Comparison of ENCODE assay signal across 14 cellular contexts in the genomic region with DNA sequence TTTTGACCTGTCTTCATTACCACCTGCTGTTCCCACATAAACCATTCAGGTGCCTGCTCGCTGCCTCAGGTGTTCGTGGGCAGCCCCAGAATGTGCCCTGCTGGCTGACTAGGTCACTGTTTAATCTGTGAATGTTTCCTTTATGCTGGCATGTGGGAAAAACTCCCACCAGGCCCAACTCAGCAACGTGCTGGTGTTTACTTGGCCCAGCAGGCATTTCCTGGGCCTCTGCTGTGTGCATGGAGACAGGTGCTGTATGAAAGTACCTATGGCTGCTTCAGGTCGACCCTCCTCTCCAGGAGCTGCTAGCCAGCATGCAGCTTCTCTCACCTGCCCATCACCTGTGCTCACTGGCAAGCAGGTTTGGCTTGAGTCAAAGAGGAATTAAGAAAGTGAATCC.
"Had no signal": no experiment of that assay in that cellular context is flagged by ENCODE, and none has a peak within 500 bp of the region (broad histone marks: within the 10 kb centered on the region; RNA-seq: fewer than 3 reads in every experiment).

No MANE protein-coding gene starts in this region.

- H3K4me1 Mint-ChIP-seq: activated T-helper 17 cell treated with anti-CD3 and anti-CD28 coated beads, Interleukin-2, amount 50 U/mL, for 72 hours had no signal

- H3K27ac ChIP-seq: adrenal gland, coronary artery, heart left ventricle had no signal

- H3K4me1 ChIP-seq: adrenal gland had no signal

- H3K4me3 ChIP-seq: adrenal gland, coronary artery, heart left ventricle had no signal

- H3K36me3 Mint-ChIP-seq: activated naive CD4-positive, alpha-beta T cell treated with anti-CD3 and anti-CD28 coated beads, Interleukin-2, amount 10 ng/mL, durations not matched to agents 7 days and 5 days had no signal

- ATAC-seq: activated T-helper 17 cell treated with anti-CD3 and anti-CD28 coated beads, Interleukin-2, amount 50 U/mL, for 72 hours; heart left ventricle; left ventricle myocardium superior had no signal

- DNase-seq: activated naive CD4-positive, alpha-beta T cell treated with anti-CD3 and anti-CD28 coated beads, Interleukin-2, amount 10 ng/mL, durations not matched to agents 7 days and 5 days; adrenal gland; effector CD8-positive, alpha-beta T cell; heart left ventricle; islet precursor cell; left ventricle myocardium superior; mesendoderm; nephron progenitor cell; stimulated activated CD4-positive, alpha-beta T cell treated with anti-CD3 and anti-CD28 coated beads, Interleukin-2, amount 100 ng/mL, for 48 hours; stimulated activated naive CD4-positive, alpha-beta T cell treated with Interleukin-2 at 50 U/mL for 16 hours; T-helper 2 cell; trophoblast cell had no signal

- H3K9me3 Mint-ChIP-seq: activated naive CD4-positive, alpha-beta T cell treated with anti-CD3 and anti-CD28 coated beads, Interleukin-2, amount 10 ng/mL, durations not matched to agents 7 days and 5 days had no signal

- H3K27ac Mint-ChIP-seq: activated naive CD4-positive, alpha-beta T cell treated with anti-CD3 and anti-CD28 coated beads, Interleukin-2, amount 10 ng/mL, durations not matched to agents 7 days and 5 days; activated T-helper 17 cell treated with anti-CD3 and anti-CD28 coated beads, Interleukin-2, amount 50 U/mL, for 72 hours had no signal

- H3K4me3 Mint-ChIP-seq: activated naive CD4-positive, alpha-beta T cell treated with anti-CD3 and anti-CD28 coated beads, Interleukin-2, amount 10 ng/mL, durations not matched to agents 7 days and 5 days; activated T-helper 17 cell treated with anti-CD3 and anti-CD28 coated beads, Interleukin-2, amount 50 U/mL, for 72 hours; nephron progenitor cell had no signal

- H3K36me3 ChIP-seq: adrenal gland, heart left ventricle had no signal

- H3K9me3 ChIP-seq: adrenal gland had no signal

- H3K27me3 ChIP-seq: adrenal gland, heart left ventricle had no signal
